ENCODE assay signal across 1 cellular context in the genomic region with DNA sequence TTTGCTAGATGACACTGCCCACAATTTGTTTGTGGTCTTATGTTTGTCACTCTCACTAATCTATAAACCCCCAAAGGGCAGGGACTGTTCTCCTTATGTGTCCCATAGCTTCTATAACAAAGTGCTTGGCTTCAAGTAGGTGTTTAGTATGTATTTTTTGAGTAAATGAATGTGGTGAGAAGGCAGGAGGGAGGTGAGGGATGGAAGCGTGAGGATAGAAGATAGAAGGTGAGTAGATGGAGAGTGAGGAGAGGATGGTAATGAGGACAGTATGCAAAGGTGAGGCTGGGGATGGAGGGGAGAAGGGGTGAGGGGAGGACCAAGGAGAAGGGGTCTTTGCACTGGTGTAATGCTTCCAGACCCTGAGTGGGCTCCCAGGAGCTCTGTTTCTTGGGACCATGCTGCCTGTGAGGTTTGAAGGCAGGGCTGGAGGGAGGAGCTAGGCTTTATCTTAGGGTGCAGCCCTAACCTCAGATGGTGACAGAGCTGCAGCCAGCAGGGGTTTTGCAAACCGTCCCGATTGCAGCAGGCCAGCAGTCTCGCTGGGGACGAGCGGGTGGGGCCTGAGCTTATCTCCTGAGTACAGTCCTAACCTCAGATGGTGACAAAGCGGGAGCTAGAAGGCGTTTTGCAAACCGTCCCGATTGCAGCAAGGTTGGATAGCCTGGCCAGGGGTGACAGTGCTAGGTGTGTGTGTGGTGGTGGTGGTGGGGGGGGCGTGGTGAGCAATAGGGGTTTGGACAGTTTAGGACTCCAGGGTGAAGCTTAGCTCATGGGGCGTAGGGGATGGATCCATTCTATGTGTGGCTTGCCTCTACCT.
TF ChIP-seq lines count a peak whose summit lies in the region.

No MANE protein-coding gene starts in this region.

TF ChIP-seq in WTC11, 78 proteins besides CTCF, POLR2A, EP300 and RAD21 (continued from another document):
- TF ChIP-seq, protein P1, sequence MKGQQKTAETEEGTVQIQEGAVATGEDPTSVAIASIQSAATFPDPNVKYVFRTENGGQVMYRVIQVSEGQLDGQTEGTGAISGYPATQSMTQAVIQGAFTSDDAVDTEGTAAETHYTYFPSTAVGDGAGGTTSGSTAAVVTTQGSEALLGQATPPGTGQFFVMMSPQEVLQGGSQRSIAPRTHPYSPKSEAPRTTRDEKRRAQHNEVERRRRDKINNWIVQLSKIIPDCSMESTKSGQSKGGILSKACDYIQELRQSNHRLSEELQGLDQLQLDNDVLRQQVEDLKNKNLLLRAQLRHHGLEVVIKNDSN (CRISPR knock-in tag; IDR thresholded peaks at IDR 0.05) = no peak
- TF ChIP-seq ELF4 (CRISPR knock-in tag; IDR thresholded peaks at IDR 0.05; ENCODE audit: low read depth) (no peak), NFE2L1 (CRISPR knock-in tag; IDR thresholded peaks at IDR 0.05) (no peak), CREM (CRISPR knock-in tag; IDR thresholded peaks at IDR 0.05) (no peak), ESRRA (CRISPR knock-in tag; IDR thresholded peaks at IDR 0.05; ENCODE audit: borderline replicate concordance) (no peak), CBFB (CRISPR knock-in tag; IDR thresholded peaks at IDR 0.05; ENCODE audit: low read depth) (no peak), GRHL2 (CRISPR knock-in tag; IDR thresholded peaks at IDR 0.05; ENCODE audit: insufficient replicate concordance, severe bottlenecking) (no peak), RORB (CRISPR knock-in tag; IDR thresholded peaks at IDR 0.05) (no peak), ZNF121 (CRISPR knock-in tag; IDR thresholded peaks at IDR 0.05) (no peak)
- TF ChIP-seq, protein P2, sequence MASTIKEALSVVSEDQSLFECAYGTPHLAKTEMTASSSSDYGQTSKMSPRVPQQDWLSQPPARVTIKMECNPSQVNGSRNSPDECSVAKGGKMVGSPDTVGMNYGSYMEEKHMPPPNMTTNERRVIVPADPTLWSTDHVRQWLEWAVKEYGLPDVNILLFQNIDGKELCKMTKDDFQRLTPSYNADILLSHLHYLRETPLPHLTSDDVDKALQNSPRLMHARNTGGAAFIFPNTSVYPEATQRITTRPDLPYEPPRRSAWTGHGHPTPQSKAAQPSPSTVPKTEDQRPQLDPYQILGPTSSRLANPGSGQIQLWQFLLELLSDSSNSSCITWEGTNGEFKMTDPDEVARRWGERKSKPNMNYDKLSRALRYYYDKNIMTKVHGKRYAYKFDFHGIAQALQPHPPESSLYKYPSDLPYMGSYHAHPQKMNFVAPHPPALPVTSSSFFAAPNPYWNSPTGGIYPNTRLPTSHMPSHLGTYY (CRISPR knock-in tag; IDR thresholded peaks at IDR 0.05) = no peak
- TF ChIP-seq, protein P3, sequence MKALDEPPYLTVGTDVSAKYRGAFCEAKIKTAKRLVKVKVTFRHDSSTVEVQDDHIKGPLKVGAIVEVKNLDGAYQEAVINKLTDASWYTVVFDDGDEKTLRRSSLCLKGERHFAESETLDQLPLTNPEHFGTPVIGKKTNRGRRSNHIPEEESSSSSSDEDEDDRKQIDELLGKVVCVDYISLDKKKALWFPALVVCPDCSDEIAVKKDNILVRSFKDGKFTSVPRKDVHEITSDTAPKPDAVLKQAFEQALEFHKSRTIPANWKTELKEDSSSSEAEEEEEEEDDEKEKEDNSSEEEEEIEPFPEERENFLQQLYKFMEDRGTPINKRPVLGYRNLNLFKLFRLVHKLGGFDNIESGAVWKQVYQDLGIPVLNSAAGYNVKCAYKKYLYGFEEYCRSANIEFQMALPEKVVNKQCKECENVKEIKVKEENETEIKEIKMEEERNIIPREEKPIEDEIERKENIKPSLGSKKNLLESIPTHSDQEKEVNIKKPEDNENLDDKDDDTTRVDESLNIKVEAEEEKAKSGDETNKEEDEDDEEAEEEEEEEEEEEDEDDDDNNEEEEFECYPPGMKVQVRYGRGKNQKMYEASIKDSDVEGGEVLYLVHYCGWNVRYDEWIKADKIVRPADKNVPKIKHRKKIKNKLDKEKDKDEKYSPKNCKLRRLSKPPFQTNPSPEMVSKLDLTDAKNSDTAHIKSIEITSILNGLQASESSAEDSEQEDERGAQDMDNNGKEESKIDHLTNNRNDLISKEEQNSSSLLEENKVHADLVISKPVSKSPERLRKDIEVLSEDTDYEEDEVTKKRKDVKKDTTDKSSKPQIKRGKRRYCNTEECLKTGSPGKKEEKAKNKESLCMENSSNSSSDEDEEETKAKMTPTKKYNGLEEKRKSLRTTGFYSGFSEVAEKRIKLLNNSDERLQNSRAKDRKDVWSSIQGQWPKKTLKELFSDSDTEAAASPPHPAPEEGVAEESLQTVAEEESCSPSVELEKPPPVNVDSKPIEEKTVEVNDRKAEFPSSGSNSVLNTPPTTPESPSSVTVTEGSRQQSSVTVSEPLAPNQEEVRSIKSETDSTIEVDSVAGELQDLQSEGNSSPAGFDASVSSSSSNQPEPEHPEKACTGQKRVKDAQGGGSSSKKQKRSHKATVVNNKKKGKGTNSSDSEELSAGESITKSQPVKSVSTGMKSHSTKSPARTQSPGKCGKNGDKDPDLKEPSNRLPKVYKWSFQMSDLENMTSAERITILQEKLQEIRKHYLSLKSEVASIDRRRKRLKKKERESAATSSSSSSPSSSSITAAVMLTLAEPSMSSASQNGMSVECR (CRISPR knock-in tag; IDR thresholded peaks at IDR 0.05; ENCODE audit: borderline replicate concordance) = no peak
- TF ChIP-seq, protein P4, sequence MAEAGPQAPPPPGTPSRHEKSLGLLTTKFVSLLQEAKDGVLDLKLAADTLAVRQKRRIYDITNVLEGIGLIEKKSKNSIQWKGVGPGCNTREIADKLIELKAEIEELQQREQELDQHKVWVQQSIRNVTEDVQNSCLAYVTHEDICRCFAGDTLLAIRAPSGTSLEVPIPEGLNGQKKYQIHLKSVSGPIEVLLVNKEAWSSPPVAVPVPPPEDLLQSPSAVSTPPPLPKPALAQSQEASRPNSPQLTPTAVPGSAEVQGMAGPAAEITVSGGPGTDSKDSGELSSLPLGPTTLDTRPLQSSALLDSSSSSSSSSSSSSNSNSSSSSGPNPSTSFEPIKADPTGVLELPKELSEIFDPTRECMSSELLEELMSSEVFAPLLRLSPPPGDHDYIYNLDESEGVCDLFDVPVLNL (CRISPR knock-in tag; IDR thresholded peaks at IDR 0.05; ENCODE audit: borderline replicate concordance, low read depth) = no peak
